Comparison of ENCODE assay signal across 19 cellular contexts in genomic region chr9:87612536-87612935, GRCh38.
DNase-seq lines count a peak whose midpoint lies in the region; ATAC-seq, FAIRE-seq and TF ChIP-seq lines count a peak whose summit lies in the region.
"Had no signal": no experiment of that assay in that cellular context is flagged by ENCODE, and none has a peak within 500 bp of the region (broad histone marks: within the 10 kb centered on the region; RNA-seq: fewer than 3 reads in every experiment).

No MANE protein-coding gene starts in this region.

- peak overlapping the region; percentile 44 to 68; a peak in 5 of 6 replicates for H3K27ac ChIP-seq in A549
- peak overlapping the region; percentile 2 for H3K27ac ChIP-seq in angular gyrus (ENCODE audit: low read depth, low read length)
- H3K27ac ChIP-seq in hepatocyte = peak overlapping the region; percentile 41
- H3K27ac ChIP-seq in neutrophil = peak overlapping the region; percentile 73
- H3K27ac ChIP-seq: 22Rv1, C4-2B, GM23248, PC-9 had no signal

- no peak for TF ChIP-seq RAD21 in A549 (conservative IDR thresholded peaks at IDR 0.05 in 1 of 2, IDR thresholded peaks at IDR 0.05 in 1 of 2)

- no peaks in the 10 kb centered on the region for H3K9me3 ChIP-seq in A549
- no peaks in the 10 kb centered on the region for H3K9me3 ChIP-seq in hepatocyte (ENCODE audit: low read depth)
- peaks cover 5% of the 10 kb centered on the region for H3K9me3 ChIP-seq in neutrophil

- H3K4me3 ChIP-seq in A549 (peak overlapping the region; percentile 11; the same call in 1 of the 3 replicates), hepatocyte (no peak overlapping the region), neutrophil (ENCODE audit: low read depth in 1 of 2, low read length in 1 of 2) (no peak overlapping the region)
- H3K4me3 ChIP-seq: GM23248, PC-9 had no signal

- no peak for TF ChIP-seq POLR2A in A549 (IDR thresholded peaks at IDR 0.05; ENCODE audit: low read length)

- ATAC-seq in A549 = no peak

- WGBS in A549 (ENCODE audit: missing lambda C conversion rate) = 93% methylated on average over 3 of the region's 3 CpGs
- WGBS in hepatocyte (ENCODE audit: low lambda C conversion rate, missing lambda C conversion rate) = 87% methylated on average over 3 of the region's 3 CpGs

- TF ChIP-seq CTCF in A549 (IDR thresholded peaks at IDR 0.05) (no peak), hepatocyte (IDR thresholded peaks at IDR 0.05; ENCODE audit: poor library complexity) (no peak), neutrophil (IDR thresholded peaks at IDR 0.05) (no peak)

- no peaks in the 10 kb centered on the region for H4K20me1 ChIP-seq in hepatocyte (ENCODE audit: insufficient read depth, poor library complexity, severe bottlenecking)

- H3K9me2 ChIP-seq in hepatocyte (replicated peaks; ENCODE audit: insufficient read depth) = no peaks in the 10 kb centered on the region

- POLR2A ChIA-PET in A549 (lab: Yijun Ruan, JAX) = no interaction called here

- peaks cover 20% of the 10 kb centered on the region for H3K79me2 ChIP-seq in hepatocyte

- no peak for FAIRE-seq in A549 (lab: Jason Lieb, UNC)

- H2AFZ ChIP-seq in hepatocyte = no peak overlapping the region
- H2AFZ ChIP-seq: GM23248, PC-9 had no signal

- CTCF ChIA-PET in A549 (lab: Yijun Ruan, JAX) = no interaction called here

- no peak for TF ChIP-seq EP300 in A549 (IDR thresholded peaks at IDR 0.05)

- H3K4me1 ChIP-seq in A549 (peaks cover 58% of the 10 kb centered on the region), hepatocyte (ENCODE audit: insufficient read depth) (peaks cover 34% of the 10 kb centered on the region), neutrophil (ENCODE audit: control insufficient read depth in 1 of 2, insufficient read depth in 1 of 2, low read depth in 1 of 2, low read length in 1 of 2) (peaks cover 49 to 52% of the 10 kb centered on the region in 2 experiments)

- no peaks in the 10 kb centered on the region for H3K36me3 ChIP-seq in hepatocyte (replicated peaks; ENCODE audit: insufficient read depth, low read depth)
- no peaks in the 10 kb centered on the region for H3K36me3 ChIP-seq in neutrophil

- DNase-seq in A549 (ENCODE audit: low read depth in 1 of 2, low spot score in 1 of 2) (no peak), hepatocyte (ENCODE audit: low spot score) (no peak), ecto neural progenitor cell (ENCODE audit: low spot score) (no peak), NCI-H226 (no peak)
- no peak for DNase-seq in activated naive CD4-positive, alpha-beta T cell (lab: John Stamatoyannopoulos, UW)
- DNase-seq in stimulated activated CD4-positive, alpha-beta T cell treated with anti-CD3 and anti-CD28 coated beads, Interleukin-4, amount 100 ng/mL, for 24 hours = no peak
- DNase-seq: COR-L47, DMS53, GM23248, KG1, NCI-H1092 treated with DMSO at 0.1 percent for 48 hours, NCI-H1694, NCI-H2107, PC-9, Right ventricle myocardium superior had no signal

- H3K4me2 ChIP-seq in A549 = peak overlapping the region; percentile 67
- peak overlapping the region; percentile 48 for H3K4me2 ChIP-seq in hepatocyte
- H3K4me2 ChIP-seq: PC-9 had no signal

- H3K27me3 ChIP-seq in hepatocyte (no peaks in the 10 kb centered on the region), neutrophil (no peaks in the 10 kb centered on the region)

TF ChIP-seq in A549, 52 proteins besides CTCF, POLR2A, EP300 and RAD21:
- no peak for TF ChIP-seq ZFP36 (IDR thresholded peaks at IDR 0.05; ENCODE audit: borderline replicate concordance, partially characterized antibody)
- peak; percentile 62 to 78; a peak in 3 of 4 replicates for TF ChIP-seq CEBPB (IDR thresholded peaks at IDR 0.05)
TF ChIP-seq in A549: peak in this region for 1.

Comparison
In these comparisons a context has a peak if more than half of its experiments do, and no peak if none do; other contexts are left out.
1. H3K27ac ChIP-seq: peak in every context shown above with its lines; median percentile 73 in neutrophil; 56 in A549; 41 in hepatocyte; 2 in angular gyrus.